ENCODE assay signal across 9 cellular contexts in genomic region chr17:52170963-52171572, GRCh38. TPM values are rescaled to one million over a fixed set of nuclear protein-coding genes. Genes with fewer than 3 reads are reported as not detected.
DNase-seq lines count a peak whose midpoint lies in the region; ATAC-seq, FAIRE-seq and TF ChIP-seq lines count a peak whose summit lies in the region.
"Had no signal": no experiment of that assay in that cellular context is flagged by ENCODE, and none has a peak within 500 bp of the region (broad histone marks: within the 10 kb centered on the region; RNA-seq: fewer than 3 reads in every experiment).

No MANE protein-coding gene starts in this region.

- TF ChIP-seq POLR2A in prostate gland (IDR thresholded peaks at IDR 0.05), result no peak
- TF ChIP-seq POLR2A in GM12891 (IDR thresholded peaks at IDR 0.05; ENCODE audit: low read depth, low read length), result no peak

- no peaks in the 10 kb centered on the region for H3K4me1 ChIP-seq in prostate gland (replicated peaks)

- intact Hi-C loops in prostate gland (cut with DNase I), result no loop called here

- FAIRE-seq in GM12891 (lab: Jason Lieb, UNC), result no peak

- 36% methylated on average over 1 of the region's 1 CpG for WGBS in prostate gland

- H3K9me3 ChIP-seq in prostate gland, result no peaks in the 10 kb centered on the region
- H3K9me3 ChIP-seq: neutrophil had no signal

- ATAC-seq in HG03045 (IDR thresholded peaks at IDR 0.05; ENCODE audit: unreplicated experiment), result no peak

- no peaks in the 10 kb centered on the region for H3K27me3 ChIP-seq in prostate gland (replicated peaks; ENCODE audit: insufficient read depth)
- H3K27me3 ChIP-seq: neutrophil had no signal

- no peak overlapping the region for H3K27ac ChIP-seq in prostate gland
- H3K27ac ChIP-seq: neutrophil had no signal

- H3K4me3 ChIP-seq in cardiac fibroblast (replicated peaks in 1 of 2; ENCODE audit: low read depth in 2 of 2, low read length in 2 of 2), result no peak overlapping the region
- no peak overlapping the region for H3K4me3 ChIP-seq in prostate gland

- no peaks in the 10 kb centered on the region for H3K36me3 ChIP-seq in prostate gland
- H3K36me3 ChIP-seq: neutrophil had no signal

- TF ChIP-seq CTCF in cardiac fibroblast (IDR thresholded peaks at IDR 0.05; ENCODE audit: low read depth, low read length) (peak; percentile 34), prostate gland (IDR thresholded peaks at IDR 0.05) (peak in 3 of 4 experiments; percentile 12 to 41 (median 37))

- DNase-seq in NCI-H146 (lab: John Stamatoyannopoulos, UW) (peak; percentile 2), NCI-H146 treated with DMSO at 0.1 percent for 48 hours (lab: John Stamatoyannopoulos, UW; ENCODE audit: unreplicated experiment) (no peak), NCI-H1694 treated with DMSO at 0.1 percent for 48 hours (lab: John Stamatoyannopoulos, UW) (peak; percentile 33), cardiac fibroblast (ENCODE audit: low read depth in 2 of 2) (peak; percentile 5 to 9), prostate gland (ENCODE audit: low spot score) (peak; percentile 14), GM12891 (ENCODE audit: insufficient read length, low spot score) (no peak)
- no peak for DNase-seq in stimulated activated CD4-positive, alpha-beta T cell treated with anti-CD3 and anti-CD28 coated beads, Interleukin-1b, Interleukin-23, amount 100 ng/mL, for 48 hours

TF ChIP-seq in GM12891, 5 proteins besides CTCF, POLR2A, EP300 and RAD21:
- TF ChIP-seq POLR2AphosphoS5 (IDR thresholded peaks at IDR 0.05; ENCODE audit: low read depth, low read length) (no peak), TAF1 (IDR thresholded peaks at IDR 0.05; ENCODE audit: low read depth, low read length) (no peak), PAX5 (IDR thresholded peaks at IDR 0.05; ENCODE audit: insufficient read depth, low read length, severe bottlenecking) (no peak), POU2F2 (IDR thresholded peaks at IDR 0.05; ENCODE audit: low read depth, low read length) (no peak), SPI1 (IDR thresholded peaks at IDR 0.05; ENCODE audit: low read depth, low read length) (no peak)

RNA-seq across cellular contexts. Expression of gene CA10, which starts 12.6 kb away (rescaled TPM):
- total RNA-seq in prostate gland, result under 1 TPM in 1 of 2 donors, not detected in 1; 0.91 TPM
- polyA plus RNA-seq in GM12891 (2012; ENCODE audit: low read depth, missing spikeins), result not detected

Comparison
In these comparisons a context has a peak if more than half of its experiments do, and no peak if none do; other contexts are left out.
1. DNase-seq: peak in NCI-H146 (single experiment), NCI-H1694 treated with DMSO at 0.1 percent for 48 hours (single experiment), cardiac fibroblast (2 of 2) and prostate gland (single experiment); none in NCI-H146 treated with DMSO at 0.1 percent for 48 hours (single experiment), GM12891 (single experiment) and stimulated activated CD4-positive, alpha-beta T cell treated with anti-CD3 and anti-CD28 coated beads, Interleukin-1b, Interleukin-23, amount 100 ng/mL, for 48 hours (single experiment).